Comparison of ENCODE assay signal across 23 cellular contexts in genomic region chr14:102230481-102231210, GRCh38.
DNase-seq lines count a peak whose midpoint lies in the region; ATAC-seq and TF ChIP-seq lines count a peak whose summit lies in the region.
"Had no signal": no experiment of that assay in that cellular context is flagged by ENCODE, and none has a peak within 500 bp of the region (broad histone marks: within the 10 kb centered on the region; RNA-seq: fewer than 3 reads in every experiment).

No MANE protein-coding gene starts in this region.

- no peaks in the 10 kb centered on the region for H3K36me3 Mint-ChIP-seq in activated CD8-positive, alpha-beta T cell treated with anti-CD3 and anti-CD28 coated beads, Interleukin-2, amount 10 ng/mL, durations not matched to agents 7 days and 5 days (ENCODE audit: low read depth)
- H3K36me3 Mint-ChIP-seq in activated CD8-positive, alpha-beta T cell treated with anti-CD3 and anti-CD28 coated beads for 36 hours (ENCODE audit: low read depth), result no peaks in the 10 kb centered on the region
- peaks cover 4% of the 10 kb centered on the region for H3K36me3 Mint-ChIP-seq in brain
- H3K36me3 Mint-ChIP-seq in stimulated activated effector memory CD8-positive, alpha-beta T cell treated with anti-CD3 and anti-CD28 coated beads, Interleukin-12 subunit alpha, Interleukin-12 subunit beta, amount 100 ng/mL, for 72 hours, result no peaks in the 10 kb centered on the region
- H3K36me3 Mint-ChIP-seq: CD4-positive, alpha-beta memory T cell had no signal

- no peak overlapping the region for H4K91ac ChIP-seq in mesenchymal stem cell (ENCODE audit: low read length)

- H4K8ac ChIP-seq in mesenchymal stem cell (ENCODE audit: low read length), result peak overlapping the region; percentile 13

- ATAC-seq in activated CD8-positive, alpha-beta T cell treated with anti-CD3 and anti-CD28 coated beads, Interleukin-2, amount 10 ng/mL, durations not matched to agents 7 days and 5 days, result no peak
- ATAC-seq in activated CD8-positive, alpha-beta T cell treated with anti-CD3 and anti-CD28 coated beads for 36 hours, result no peak
- ATAC-seq in stimulated activated effector memory CD8-positive, alpha-beta T cell treated with anti-CD3 and anti-CD28 coated beads, Interleukin-12 subunit alpha, Interleukin-12 subunit beta, amount 100 ng/mL, for 72 hours, result no peak
- ATAC-seq in GM21367 (IDR thresholded peaks at IDR 0.05; ENCODE audit: unreplicated experiment), result no peak
- ATAC-seq in GM21390 (IDR thresholded peaks at IDR 0.05; ENCODE audit: unreplicated experiment), result no peak

- CTCF ChIA-PET in activated CD8-positive, alpha-beta T cell treated with anti-CD3 and anti-CD28 coated beads, Interleukin-2, amount 10 ng/mL, durations not matched to agents 7 days and 5 days (lab: Charles Lee), result no interaction called here
- CTCF ChIA-PET in activated CD8-positive, alpha-beta T cell treated with anti-CD3 and anti-CD28 coated beads for 36 hours (lab: Charles Lee), result interaction anchor here (1.1 kb wide), 1 partner anchor 84 kb away, joined by 3 read pairs; no protein-coding TSS in a partner anchor

- H3K79me1 ChIP-seq in mesenchymal stem cell (replicated peaks; ENCODE audit: low read length, poor library complexity, severe bottlenecking), result peaks cover 17% of the 10 kb centered on the region

- H2BK15ac ChIP-seq in mesenchymal stem cell (ENCODE audit: low read depth, poor library complexity, severe bottlenecking), result no peak overlapping the region

- no peak overlapping the region for H3K4me2 ChIP-seq in mesenchymal stem cell (ENCODE audit: low read length, poor library complexity, severe bottlenecking)
- H3K4me2 ChIP-seq: BLaER1 had no signal

- no peak overlapping the region for H3K4me3 Mint-ChIP-seq in activated CD8-positive, alpha-beta T cell treated with anti-CD3 and anti-CD28 coated beads, Interleukin-2, amount 10 ng/mL, durations not matched to agents 7 days and 5 days
- no peak overlapping the region for H3K4me3 Mint-ChIP-seq in activated CD8-positive, alpha-beta T cell treated with anti-CD3 and anti-CD28 coated beads for 36 hours
- no peak overlapping the region for H3K4me3 Mint-ChIP-seq in brain
- H3K4me3 Mint-ChIP-seq in stimulated activated effector memory CD8-positive, alpha-beta T cell treated with anti-CD3 and anti-CD28 coated beads, Interleukin-12 subunit alpha, Interleukin-12 subunit beta, amount 100 ng/mL, for 72 hours, result no peak overlapping the region
- H3K4me3 Mint-ChIP-seq: CD4-positive, alpha-beta memory T cell had no signal

- peaks cover 37 to 71% of the 10 kb centered on the region in 2 experiments for H3K36me3 ChIP-seq in mesenchymal stem cell (ENCODE audit: control insufficient read depth in 1 of 2, insufficient read depth in 2 of 2, low read depth in 1 of 2, low read length in 2 of 2)
- H3K36me3 ChIP-seq: BLaER1 had no signal

- H2AK5ac ChIP-seq in mesenchymal stem cell (ENCODE audit: low read length, severe bottlenecking), result no peak overlapping the region

- H3K4me1 ChIP-seq in mesenchymal stem cell (ENCODE audit: control insufficient read depth, insufficient read depth, low read depth, low read length), result peaks cover 7% of the 10 kb centered on the region

- no peaks in the 10 kb centered on the region for H3K27me3 Mint-ChIP-seq in activated CD8-positive, alpha-beta T cell treated with anti-CD3 and anti-CD28 coated beads, Interleukin-2, amount 10 ng/mL, durations not matched to agents 7 days and 5 days (ENCODE audit: low read depth)
- H3K27me3 Mint-ChIP-seq in activated CD8-positive, alpha-beta T cell treated with anti-CD3 and anti-CD28 coated beads for 36 hours, result no peaks in the 10 kb centered on the region
- no peaks in the 10 kb centered on the region for H3K27me3 Mint-ChIP-seq in brain
- H3K27me3 Mint-ChIP-seq: CD4-positive, alpha-beta memory T cell had no signal

- WGBS in mesenchymal stem cell, result 92% methylated on average over 22 of the region's 22 CpGs

- H3K23ac ChIP-seq in mesenchymal stem cell (ENCODE audit: low read length in 2 of 2), result peak overlapping the region in 1 of 2 experiments; percentile 35

- no peak overlapping the region for H3K14ac ChIP-seq in mesenchymal stem cell (ENCODE audit: low read length in 2 of 2)

- H3K9ac ChIP-seq in mesenchymal stem cell (ENCODE audit: low read length), result no peak overlapping the region
- H3K9ac ChIP-seq: BLaER1, GM23248 had no signal

- H3K27ac Mint-ChIP-seq in activated CD8-positive, alpha-beta T cell treated with anti-CD3 and anti-CD28 coated beads, Interleukin-2, amount 10 ng/mL, durations not matched to agents 7 days and 5 days, result peak overlapping the region; percentile 25
- no peak overlapping the region for H3K27ac Mint-ChIP-seq in activated CD8-positive, alpha-beta T cell treated with anti-CD3 and anti-CD28 coated beads for 36 hours
- peak overlapping the region in 4 of 5 experiments; percentile 13 to 85 (median 48) for H3K27ac Mint-ChIP-seq in brain
- H3K27ac Mint-ChIP-seq in stimulated activated effector memory CD8-positive, alpha-beta T cell treated with anti-CD3 and anti-CD28 coated beads, Interleukin-12 subunit alpha, Interleukin-12 subunit beta, amount 100 ng/mL, for 72 hours, result peak overlapping the region; percentile 71

- no peak overlapping the region for H2BK5ac ChIP-seq in mesenchymal stem cell (ENCODE audit: low read depth, low read length, poor library complexity, severe bottlenecking)

- H3K27me3 ChIP-seq in mesenchymal stem cell (ENCODE audit: control insufficient read depth in 1 of 2, insufficient read depth in 1 of 2, low read length in 2 of 2), result no peaks in the 10 kb centered on the region
- H3K27me3 ChIP-seq: BLaER1 had no signal

- H3K9me3 Mint-ChIP-seq in activated CD8-positive, alpha-beta T cell treated with anti-CD3 and anti-CD28 coated beads, Interleukin-2, amount 10 ng/mL, durations not matched to agents 7 days and 5 days (ENCODE audit: insufficient read depth), result no peaks in the 10 kb centered on the region
- H3K9me3 Mint-ChIP-seq in activated CD8-positive, alpha-beta T cell treated with anti-CD3 and anti-CD28 coated beads for 36 hours, result no peaks in the 10 kb centered on the region
- no peaks in the 10 kb centered on the region for H3K9me3 Mint-ChIP-seq in brain
- H3K9me3 Mint-ChIP-seq in stimulated activated effector memory CD8-positive, alpha-beta T cell treated with anti-CD3 and anti-CD28 coated beads, Interleukin-12 subunit alpha, Interleukin-12 subunit beta, amount 100 ng/mL, for 72 hours, result no peaks in the 10 kb centered on the region
- H3K9me3 Mint-ChIP-seq: CD4-positive, alpha-beta memory T cell had no signal

- no peak overlapping the region for H3K18ac ChIP-seq in mesenchymal stem cell (ENCODE audit: low read depth in 1 of 2, low read length in 2 of 2)

- intact Hi-C loops in activated CD8-positive, alpha-beta T cell treated with anti-CD3 and anti-CD28 coated beads for 36 hours (cut with micrococcal nuclease), result no loop called here

- no peak overlapping the region for H2BK120ac ChIP-seq in mesenchymal stem cell (ENCODE audit: low read depth, low read length)

- no peaks in the 10 kb centered on the region for H3K9me3 ChIP-seq in mesenchymal stem cell (ENCODE audit: control insufficient read depth, low read length)
- H3K9me3 ChIP-seq: BLaER1 had no signal

- no peak overlapping the region for H3K27ac ChIP-seq in mesenchymal stem cell (ENCODE audit: low read length, poor library complexity, severe bottlenecking)
- H3K27ac ChIP-seq: 22Rv1, BLaER1, GM23248, SK-N-MC had no signal

- H3K4ac ChIP-seq in mesenchymal stem cell (ENCODE audit: low read depth in 1 of 2, low read length in 2 of 2), result no peak overlapping the region

- no peak overlapping the region for H2BK12ac ChIP-seq in mesenchymal stem cell (ENCODE audit: low read length in 2 of 2)

- H3K4me1 Mint-ChIP-seq in activated CD8-positive, alpha-beta T cell treated with anti-CD3 and anti-CD28 coated beads, Interleukin-2, amount 10 ng/mL, durations not matched to agents 7 days and 5 days (ENCODE audit: low read depth), result no peaks in the 10 kb centered on the region
- no peaks in the 10 kb centered on the region for H3K4me1 Mint-ChIP-seq in activated CD8-positive, alpha-beta T cell treated with anti-CD3 and anti-CD28 coated beads for 36 hours (ENCODE audit: low read depth)
- H3K4me1 Mint-ChIP-seq in brain, result peaks cover 18% of the 10 kb centered on the region
- H3K4me1 Mint-ChIP-seq in stimulated activated effector memory CD8-positive, alpha-beta T cell treated with anti-CD3 and anti-CD28 coated beads, Interleukin-12 subunit alpha, Interleukin-12 subunit beta, amount 100 ng/mL, for 72 hours, result peaks cover 4% of the 10 kb centered on the region

- no peak for TF ChIP-seq CTCF in activated CD8-positive, alpha-beta T cell treated with anti-CD3 and anti-CD28 coated beads for 36 hours (IDR thresholded peaks at IDR 0.05)
- no peak for TF ChIP-seq CTCF in brain (conservative IDR thresholded peaks at IDR 0.05)

- H2AFZ ChIP-seq in mesenchymal stem cell (ENCODE audit: low read depth, low read length), result no peak overlapping the region
- H2AFZ ChIP-seq: GM23248 had no signal

- peak overlapping the region in 1 of 2 experiments; percentile 5 for H3K4me3 ChIP-seq in mesenchymal stem cell (ENCODE audit: insufficient read depth in 1 of 2, low read depth in 1 of 2, low read length in 2 of 2)
- H3K4me3 ChIP-seq: BLaER1, GM23248, SK-N-MC had no signal

- POLR2A ChIA-PET in activated CD8-positive, alpha-beta T cell treated with anti-CD3 and anti-CD28 coated beads, Interleukin-2, amount 10 ng/mL, durations not matched to agents 7 days and 5 days (lab: Charles Lee), result no interaction called here
- POLR2A ChIA-PET in activated CD8-positive, alpha-beta T cell treated with anti-CD3 and anti-CD28 coated beads for 36 hours (lab: Charles Lee), result no interaction called here

- no peak for DNase-seq in activated CD8-positive, alpha-beta T cell treated with anti-CD3 and anti-CD28 coated beads, Interleukin-2, amount 10 ng/mL, durations not matched to agents 7 days and 5 days
- no peak for DNase-seq in activated CD8-positive, alpha-beta T cell treated with anti-CD3 and anti-CD28 coated beads for 36 hours
- no peak for DNase-seq in mesenchymal stem cell
- no peak for DNase-seq in stimulated activated effector memory CD8-positive, alpha-beta T cell treated with anti-CD3 and anti-CD28 coated beads, Interleukin-12 subunit alpha, Interleukin-12 subunit beta, amount 100 ng/mL, for 72 hours (ENCODE audit: low spot score in 2 of 2)
- DNase-seq in RKO (ENCODE audit: low spot score), result no peak
- DNase-seq: ACHN; CD4-positive, alpha-beta memory T cell; DMS153; GM23248; HCEC 1CT; MV-4-11; NCI-H1105 treated with DMSO at 0.1 percent for 48 hours; NCI-H2081 treated with DMSO at 0.1 percent for 48 hours; NCI-H446; NCI-H526; RPMI8226; SHP77 treated with DMSO at 0.1 percent for 48 hours had no signal
